In genomic region chr12:38907171-38907923, GRCh38 we compare ENCODE assay signal across 8 cellular contexts. TPM values are rescaled to one million over a fixed set of nuclear protein-coding genes. Genes with fewer than 3 reads are reported as not detected.
DNase-seq lines count a peak whose midpoint lies in the region; ATAC-seq and TF ChIP-seq lines count a peak whose summit lies in the region.

No MANE protein-coding gene starts in this region.

- no peaks in the 10 kb centered on the region for H4K20me1 ChIP-seq in GM23248 (ENCODE audit: insufficient read depth)

- ATAC-seq in T-helper 17 cell = no peak

- H3K9me2 ChIP-seq in GM23248 (ENCODE audit: insufficient read depth) = no peaks in the 10 kb centered on the region

- no peak for TF ChIP-seq CTCF in fibroblast of villous mesenchyme (IDR thresholded peaks at IDR 0.05; ENCODE audit: insufficient read depth, low read depth, low read length)
- TF ChIP-seq CTCF in GM10248 (IDR thresholded peaks at IDR 0.05; ENCODE audit: control extremely low read depth, extremely low read depth, low read depth, missing control alignments) = no peak

- CTCF ChIA-PET in GM10248 (lab: Yijun Ruan, JAX) = interaction anchor here (0.6 to 5.4 kb wide), 27 partner anchors 8 to 579 kb away, joined by 3 to 47 read pairs (median 5); no protein-coding TSS in a partner anchor

- H3K4me1 ChIP-seq in GM23248 (ENCODE audit: insufficient read depth) = no peaks in the 10 kb centered on the region

- peak overlapping the region; percentile 85 for H3K9ac ChIP-seq in GM23248

- no peaks in the 10 kb centered on the region for H3K79me2 ChIP-seq in GM23248 (ENCODE audit: insufficient read depth)

- H3K9me3 ChIP-seq in GM23248 (ENCODE audit: low read depth) (no peaks in the 10 kb centered on the region), T-helper 17 cell (ENCODE audit: control insufficient read depth, low read length, poor library complexity, severe bottlenecking) (no peaks in the 10 kb centered on the region)

- 71 to 72% methylated on average over 6 of the region's 6 CpGs for WGBS in GM23248 (ENCODE audit: low coverage in 1 of 2, low lambda C conversion rate in 2 of 2, missing lambda C conversion rate in 2 of 2), 2 experiments

- H3K4me3 ChIP-seq in GM23248 = peak overlapping the region; percentile 83
- peak overlapping the region; percentile 83 for H3K4me3 ChIP-seq in fibroblast of villous mesenchyme (ENCODE audit: low read depth, low read length)
- H3K4me3 ChIP-seq in skeletal muscle cell (ENCODE audit: low read depth, low read length) = peak overlapping the region; percentile 46

- H3K27ac Mint-ChIP-seq in T-helper 17 cell = no peak overlapping the region

- DNase-seq in GM23248 (no peak), T-helper 17 cell (no peak), fibroblast of villous mesenchyme (ENCODE audit: low read depth) (no peak), skeletal muscle cell (ENCODE audit: low read depth) (no peak), posterior cingulate gyrus (no peak), NCI-H1417 (lab: John Stamatoyannopoulos, UW) (no peak), 8988T (no peak), GM10248 (ENCODE audit: extremely low spot score) (no peak)

- no peaks in the 10 kb centered on the region for H3K27me3 ChIP-seq in GM23248 (replicated peaks; ENCODE audit: insufficient read depth)

- peaks cover 23% of the 10 kb centered on the region for H3K4me1 Mint-ChIP-seq in T-helper 17 cell

- no peaks in the 10 kb centered on the region for H3K36me3 ChIP-seq in GM23248 (ENCODE audit: low read depth)

- no peak overlapping the region for H3K27ac ChIP-seq in GM23248

- intact Hi-C loops in posterior cingulate gyrus (cut with DNase I) = loop anchor here (2.0 kb wide), 1 partner anchor 195 kb away; no protein-coding TSS in a partner anchor

- H3K27me3 Mint-ChIP-seq in T-helper 17 cell = peaks cover 12% of the 10 kb centered on the region

- POLR2A ChIA-PET in GM10248 (lab: Yijun Ruan, JAX) = interaction anchor here (0.6 kb wide), 1 partner anchor 366 kb away, joined by 3 read pairs; no protein-coding TSS in a partner anchor

- peak overlapping the region; percentile 97 for H2AFZ ChIP-seq in GM23248

- in situ Hi-C loops in GM23248 (cut with MboI) = no loop called here

- peaks cover 3% of the 10 kb centered on the region for H3F3A ChIP-seq in GM23248 (ENCODE audit: insufficient read depth)

- peak overlapping the region; percentile 91 for H3K4me3 Mint-ChIP-seq in T-helper 17 cell

- no peaks in the 10 kb centered on the region for H3K36me3 Mint-ChIP-seq in T-helper 17 cell (ENCODE audit: low read depth)

- H3K4me2 ChIP-seq in GM23248 (ENCODE audit: unreplicated experiment) = peak overlapping the region; percentile 98

RNA-seq across cellular contexts. Expression of gene CPNE8, which starts 2.0 kb away (rescaled TPM):
- 3.2 and 4.1 TPM in 2 replicates for total RNA-seq in GM23248 (2014; rRNA removed; shearing (Covaris generic))
- polyA plus RNA-seq in GM23248 (2016; fragmentation: Nextera tagmentation; extraction: Ambion mirVana) = 2.4 and 3.5 TPM in 2 replicates
- total RNA-seq in T-helper 17 cell (1 to 10 TPM; 4.8 to 5.9 TPM), fibroblast of villous mesenchyme (12.6 and 21.2 TPM in 2 replicates)
